Comparison of ENCODE assay signal across 9 cellular contexts in the genomic region with DNA sequence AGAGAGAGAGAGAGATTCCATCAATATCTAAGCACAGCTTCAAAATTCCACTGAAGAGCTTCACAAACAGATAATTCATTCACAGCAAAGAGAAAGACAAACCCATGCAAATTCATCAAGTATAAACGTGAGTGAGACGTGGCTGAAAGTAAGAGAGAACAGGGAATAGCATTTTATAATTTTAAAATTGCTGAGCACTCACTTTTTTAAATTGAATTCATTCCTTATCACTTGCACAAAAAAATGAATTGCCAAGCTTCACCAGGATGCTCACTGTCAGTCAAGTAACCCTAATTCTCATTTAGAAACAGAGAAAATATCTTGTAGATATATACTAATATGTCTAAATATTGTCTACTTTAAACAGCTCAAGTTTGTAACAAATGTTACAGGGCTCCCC. TPM values are rescaled to one million over a fixed set of nuclear protein-coding genes. Genes with fewer than 3 reads are reported as not detected.
"Had no signal": no experiment of that assay in that cellular context is flagged by ENCODE, and none has a peak within 500 bp of the region (broad histone marks: within the 10 kb centered on the region; RNA-seq: fewer than 3 reads in every experiment).

No MANE protein-coding gene starts in this region.

- H3K4me3 ChIP-seq: GM23248 had no signal

- H3K4me3 Mint-ChIP-seq: H9, HFFc6, IgD-negative memory B cell had no signal

- ATAC-seq: HCT116 had no signal

- H3K27ac ChIP-seq: GM23248, HL-60 had no signal

- H3K27ac Mint-ChIP-seq: H9, HFFc6, IgD-negative memory B cell had no signal

- H2AFZ ChIP-seq: GM23248 had no signal

- FAIRE-seq: H54 had no signal

- DNase-seq: GM23248, GOT3, H9, HFFc6, KG1 had no signal

- H3K9me3 Mint-ChIP-seq: H9, HFFc6, IgD-negative memory B cell had no signal

- H3K4me1 Mint-ChIP-seq: IgD-negative memory B cell had no signal

- H3K9ac ChIP-seq: GM23248 had no signal

RNA-seq across cellular contexts. Expression of a gene that starts 40.5 kb away (rescaled TPM):
- total RNA-seq: H9 had no signal
- polyA plus RNA-seq: GM23248 had no signal
